6 cellular contexts compared by ENCODE assay signal in the genomic region with DNA sequence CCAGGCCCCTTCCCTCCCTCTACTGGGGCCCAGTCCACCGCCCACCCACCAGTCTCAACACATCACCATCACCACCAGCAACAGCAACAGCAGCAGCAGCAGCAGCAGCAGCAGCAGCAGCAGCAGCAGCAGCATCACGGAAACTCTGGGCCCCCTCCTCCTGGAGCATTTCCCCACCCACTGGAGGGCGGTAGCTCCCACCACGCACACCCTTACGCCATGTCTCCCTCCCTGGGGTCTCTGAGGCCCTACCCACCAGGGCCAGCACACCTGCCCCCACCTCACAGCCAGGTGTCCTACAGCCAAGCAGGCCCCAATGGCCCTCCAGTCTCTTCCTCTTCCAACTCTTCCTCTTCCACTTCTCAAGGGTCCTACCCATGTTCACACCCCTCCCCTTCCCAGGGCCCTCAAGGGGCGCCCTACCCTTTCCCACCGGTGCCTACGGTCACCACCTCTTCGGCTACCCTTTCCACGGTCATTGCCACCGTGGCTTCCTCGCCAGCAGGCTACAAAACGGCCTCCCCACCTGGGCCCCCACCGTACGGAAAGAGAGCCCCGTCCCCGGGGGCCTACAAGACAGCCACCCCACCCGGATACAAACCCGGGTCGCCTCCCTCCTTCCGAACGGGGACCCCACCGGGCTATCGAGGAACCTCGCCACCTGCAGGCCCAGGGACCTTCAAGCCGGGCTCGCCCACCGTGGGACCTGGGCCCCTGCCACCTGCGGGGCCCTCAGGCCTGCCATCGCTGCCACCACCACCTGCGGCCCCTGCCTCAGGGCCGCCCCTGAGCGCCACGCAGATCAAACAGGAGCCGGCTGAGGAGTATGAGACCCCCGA. TPM values are rescaled to one million over a fixed set of nuclear protein-coding genes. Genes with fewer than 3 reads are reported as not detected.
DNase-seq lines count a peak whose midpoint lies in the region; ATAC-seq and TF ChIP-seq lines count a peak whose summit lies in the region.

No MANE protein-coding gene starts in this region.

- peak overlapping the region; percentile 55 for H3K27ac ChIP-seq in RWPE2 (ENCODE audit: poor library complexity, severe bottlenecking)
- H3K27ac ChIP-seq in esophagus muscularis mucosa (replicated peaks in 1 of 4), result peak overlapping the region; percentile 91 to 95 (median 93)

- peaks cover 3% of the 10 kb centered on the region for H3K4me1 ChIP-seq in RWPE2 (ENCODE audit: insufficient read depth, poor library complexity, severe bottlenecking)
- peaks cover 66 to 91% (median 83%) of the 10 kb centered on the region in 4 donors for H3K4me1 ChIP-seq in esophagus muscularis mucosa

- H3K36me3 ChIP-seq in RWPE2 (ENCODE audit: low read depth) (peaks cover 43% of the 10 kb centered on the region), esophagus muscularis mucosa (peaks cover 6 to 69% (median 67%) of the 10 kb centered on the region in 4 donors)

- no peaks in the 10 kb centered on the region for H3K9me3 ChIP-seq in RWPE2 (ENCODE audit: severe bottlenecking)
- no peaks in the 10 kb centered on the region for H3K9me3 ChIP-seq in esophagus muscularis mucosa

- TF ChIP-seq EP300 in esophagus muscularis mucosa (IDR thresholded peaks at IDR 0.05), result no peak

- H3K4me3 ChIP-seq in RWPE2 (ENCODE audit: severe bottlenecking), result no peak overlapping the region
- H3K4me3 ChIP-seq in esophagus muscularis mucosa, result peak overlapping the region; percentile 60 to 70 (median 66)

- DNase-seq in RWPE2 (ENCODE audit: low spot score) (no peak), esophagus muscularis mucosa (ENCODE audit: extremely low spot score) (no peak), NCI-H524 treated with DMSO at 0.1 percent for 48 hours (lab: John Stamatoyannopoulos, UW) (no peak), GM03348 (ENCODE audit: low spot score) (no peak)
- peak; percentile 80 for DNase-seq in stimulated activated CD4-positive, alpha-beta T cell treated with anti-CD3 and anti-CD28 coated beads, Interleukin-15, amount 100 ng/mL, for 24 hours

- no peaks in the 10 kb centered on the region for H3K27me3 ChIP-seq in RWPE2 (ENCODE audit: insufficient read depth, poor library complexity, severe bottlenecking)
- H3K27me3 ChIP-seq in esophagus muscularis mucosa, result no peaks in the 10 kb centered on the region

- ATAC-seq in GM19467 (IDR thresholded peaks at IDR 0.05; ENCODE audit: unreplicated experiment), result peak; percentile 7
- ATAC-seq in RWPE2 (ENCODE audit: low read depth), result no peak

- WGBS in esophagus muscularis mucosa, result 20% methylated on average over 25 of the region's 36 CpGs

- intact Hi-C loops in esophagus muscularis mucosa (cut with DNase I), result no loop called here

- TF ChIP-seq POLR2A in esophagus muscularis mucosa (IDR thresholded peaks at IDR 0.05; ENCODE audit: low read depth), result no peak

- TF ChIP-seq CTCF in RWPE2 (IDR thresholded peaks at IDR 0.05; ENCODE audit: poor library complexity, severe bottlenecking), result no peak
- no peak for TF ChIP-seq CTCF in esophagus muscularis mucosa (IDR thresholded peaks at IDR 0.05)

RNA-seq across cellular contexts. Expression of gene RNU7-1, which starts 6.8 kb away (rescaled TPM):
- not detected for total RNA-seq in esophagus muscularis mucosa

RNA-seq across cellular contexts. Expression of gene C12orf57, which starts 7.0 kb away (rescaled TPM):
- total RNA-seq in esophagus muscularis mucosa, result 100 to 1,000 TPM; 307 to 437 (median 325) TPM

RNA-seq across cellular contexts. Expression of gene ATN1, which starts 9.1 kb away (rescaled TPM):
- 100 to 1,000 TPM in 2 of 4 donors, 10 to 100 TPM in 2; 72.2 to 163 (median 92.4) TPM for total RNA-seq in esophagus muscularis mucosa

RNA-seq across cellular contexts. Expression of gene PTPN6, which starts 14.3 kb away (rescaled TPM):
- total RNA-seq in esophagus muscularis mucosa, result 10 to 100 TPM in 3 of 4 donors, 1 to 10 TPM in 1; 9.1 to 16.9 (median 13.3) TPM

RNA-seq across cellular contexts. Expression of gene ENO2, which starts 22.5 kb away (rescaled TPM):
- total RNA-seq in esophagus muscularis mucosa, result 10 to 100 TPM; 28.7 to 49.7 (median 40.0) TPM
